ENCODE assay signal across 10 cellular contexts in genomic region chr1:205375816-205376545, GRCh38. TPM values are rescaled to one million over a fixed set of nuclear protein-coding genes. Genes with fewer than 3 reads are reported as not detected.
A peak's percentile ranks its signal among the peaks of the same experiment; 100 is the strongest.
DNase-seq lines count a peak whose midpoint lies in the region; ATAC-seq and TF ChIP-seq lines count a peak whose summit lies in the region.
"Had no signal": no experiment of that assay in that cellular context is flagged by ENCODE, and none has a peak within 500 bp of the region (broad histone marks: within the 10 kb centered on the region; RNA-seq: fewer than 3 reads in every experiment).

No MANE protein-coding gene starts in this region.

- peaks cover 43% of the 10 kb centered on the region for H3K4me1 Mint-ChIP-seq in GM23338

- H3K9me3 ChIP-seq in neuronal stem cell (replicated peaks in 1 of 2; ENCODE audit: control insufficient read depth in 2 of 2, insufficient read depth in 1 of 2, low read depth in 1 of 2, low read length in 2 of 2) (no peaks in the 10 kb centered on the region), ascending aorta (no peaks in the 10 kb centered on the region)
- H3K9me3 ChIP-seq: psoas muscle had no signal

- H3F3A ChIP-seq in GM23338 (replicated peaks; ENCODE audit: low read depth): no peaks in the 10 kb centered on the region; the same call in 1 of the 2 replicates

- peak overlapping the region; percentile 38; the same call in 1 of the 2 replicates for H3K27ac Mint-ChIP-seq in GM23338
- H3K27ac Mint-ChIP-seq: activated naive CD4-positive, alpha-beta T cell treated with anti-CD3 and anti-CD28 coated beads, Interleukin-2, amount 50 U/mL, for 24 hours had no signal

- H4K8ac ChIP-seq in neuronal stem cell (ENCODE audit: low read depth, low read length): no peak overlapping the region

- H3K27me3 ChIP-seq in GM23338 (ENCODE audit: insufficient read depth) (no peaks in the 10 kb centered on the region), neuronal stem cell (ENCODE audit: control insufficient read depth in 3 of 3, insufficient read depth in 3 of 3, low read depth in 1 of 3, low read length in 3 of 3) (peaks cover 0 to 39% (median 0%) of the 10 kb centered on the region in 3 experiments), ascending aorta (no peaks in the 10 kb centered on the region)

- in situ Hi-C loops in GM13977 (cut with MboI; ENCODE audit: low pct_unique_long_range_greater_than_20kb, low sequenced_read_pairs, unreplicated experiment): no loop called here

- H2BK12ac ChIP-seq in neuronal stem cell (ENCODE audit: low read length): peak overlapping the region; percentile 95

- peak overlapping the region; percentile 91 for H3K18ac ChIP-seq in neuronal stem cell (ENCODE audit: low read length)

- peak overlapping the region; percentile 66 for H2AFZ ChIP-seq in GM23338
- H2AFZ ChIP-seq in neuronal stem cell (ENCODE audit: low read length): peak overlapping the region; percentile 79

- peak overlapping the region; percentile 63 for H3K4me3 Mint-ChIP-seq in GM23338
- H3K4me3 Mint-ChIP-seq: activated naive CD4-positive, alpha-beta T cell treated with anti-CD3 and anti-CD28 coated beads, Interleukin-2, amount 50 U/mL, for 24 hours had no signal

- H3K36me3 ChIP-seq in GM23338 (ENCODE audit: insufficient read depth) (no peaks in the 10 kb centered on the region), neuronal stem cell (replicated peaks in 1 of 2; ENCODE audit: control insufficient read depth in 2 of 2, insufficient read depth in 2 of 2, low read length in 2 of 2) (no peaks in the 10 kb centered on the region), ascending aorta (no peaks in the 10 kb centered on the region)

- H3K27me3 Mint-ChIP-seq in GM23338 (ENCODE audit: insufficient read depth, low read depth, poor library complexity): peaks cover 9% of the 10 kb centered on the region

- no CpG with 5 or more reads among the region's 6 CpGs for WGBS in neuronal stem cell (ENCODE audit: extremely low coverage in 2 of 2, insufficient read length in 2 of 2, insufficient replicate concordance in 1 of 2), 2 donors

- H3K14ac ChIP-seq in neuronal stem cell (ENCODE audit: low read length): no peak overlapping the region

- H4K20me1 ChIP-seq in GM23338 (replicated peaks; ENCODE audit: insufficient read depth): no peaks in the 10 kb centered on the region

- no peak overlapping the region for H2BK120ac ChIP-seq in neuronal stem cell (ENCODE audit: low read depth, low read length)

- no peaks in the 10 kb centered on the region for H3K36me3 Mint-ChIP-seq in GM23338 (ENCODE audit: low read depth)
- H3K36me3 Mint-ChIP-seq: activated naive CD4-positive, alpha-beta T cell treated with anti-CD3 and anti-CD28 coated beads, Interleukin-2, amount 50 U/mL, for 24 hours had no signal

- no peak overlapping the region for H2AK5ac ChIP-seq in neuronal stem cell (ENCODE audit: low read depth, low read length)

- no peak overlapping the region for H4K91ac ChIP-seq in neuronal stem cell (ENCODE audit: low read depth, low read length, poor library complexity)

- no peak overlapping the region for H3K4ac ChIP-seq in neuronal stem cell (ENCODE audit: low read length)

- H3K79me1 ChIP-seq in neuronal stem cell (ENCODE audit: low read depth, low read length): no peaks in the 10 kb centered on the region

- no peak overlapping the region for H3K9ac ChIP-seq in neuronal stem cell (ENCODE audit: low read depth, low read length, poor library complexity)

- H3K9me3 Mint-ChIP-seq in GM23338: no peaks in the 10 kb centered on the region
- H3K9me3 Mint-ChIP-seq: activated naive CD4-positive, alpha-beta T cell treated with anti-CD3 and anti-CD28 coated beads, Interleukin-2, amount 50 U/mL, for 24 hours had no signal

- DNase-seq in GM23338 (ENCODE audit: low spot score) (peak; percentile 87), NCI-H460 (ENCODE audit: extremely low read depth, low read depth) (peak; percentile 42), dermis blood vessel endothelial cell (peak; percentile 13), neuronal stem cell (ENCODE audit: low spot score) (peak; percentile 49), ascending aorta (ENCODE audit: low spot score in 2 of 2) (no peak), GM19240 (ENCODE audit: insufficient read length, low spot score) (no peak), sciatic nerve (ENCODE audit: low spot score) (no peak), GM13977 (ENCODE audit: low spot score) (no peak)
- DNase-seq: psoas muscle had no signal

- intact Hi-C loops in ascending aorta (cut with DNase I) (no loop called here), sciatic nerve (cut with DNase I) (no loop called here)

- H3K4me1 ChIP-seq in GM23338 (ENCODE audit: insufficient read depth) (peaks cover 51% of the 10 kb centered on the region), neuronal stem cell (ENCODE audit: control insufficient read depth in 2 of 2, insufficient read depth in 1 of 2, low read depth in 1 of 2, low read length in 2 of 2) (peaks cover 8 to 27% of the 10 kb centered on the region in 2 donors), ascending aorta (peaks cover 7 to 30% of the 10 kb centered on the region in 2 donors)
- H3K4me1 ChIP-seq: psoas muscle had no signal

- no peak overlapping the region for H2BK5ac ChIP-seq in neuronal stem cell (ENCODE audit: low read length)

- no peaks in the 10 kb centered on the region for H3K79me2 ChIP-seq in GM23338 (replicated peaks; ENCODE audit: insufficient read depth)

- peak overlapping the region; percentile 65 for H3K4me2 ChIP-seq in GM23338
- H3K4me2 ChIP-seq in neuronal stem cell (ENCODE audit: insufficient read depth, low read length, poor library complexity, severe bottlenecking): peak overlapping the region; percentile 30

- ATAC-seq in GM23338: peak; percentile 93
- no peak for ATAC-seq in sciatic nerve

- H3K4me3 ChIP-seq in GM23338 (peak overlapping the region; percentile 27; the same call in 1 of the 2 replicates), neuronal stem cell (ENCODE audit: low read length in 2 of 2) (no peak overlapping the region), ascending aorta (no peak overlapping the region)
- H3K4me3 ChIP-seq: psoas muscle had no signal

- H2BK15ac ChIP-seq in neuronal stem cell (ENCODE audit: low read length): no peak overlapping the region

- H3K9me2 ChIP-seq in GM23338 (ENCODE audit: insufficient read depth): no peaks in the 10 kb centered on the region

- TF ChIP-seq CTCF in GM23338 (conservative IDR thresholded peaks at IDR 0.05; ENCODE audit: low read depth in 2 of 2) (no peak; a peak in 1 of 4 replicates), ascending aorta (IDR thresholded peaks at IDR 0.05) (no peak), GM13977 (IDR thresholded peaks at IDR 0.05; ENCODE audit: extremely low read depth, insufficient read depth, missing control alignments) (no peak)

- H3K27ac ChIP-seq in GM23338 (ENCODE audit: low read depth) (0 out of 2 replicates have a peak overlapping the region, but pooled peaks have one; percentile 18), neuronal stem cell (replicated peaks; ENCODE audit: low read length) (peak overlapping the region; percentile 58), ascending aorta (no peak overlapping the region)
- H3K27ac ChIP-seq: psoas muscle had no signal

- no peak overlapping the region for H3K23ac ChIP-seq in neuronal stem cell (ENCODE audit: low read depth, low read length, poor library complexity)

TF ChIP-seq in GM23338, 12 proteins besides CTCF, POLR2A, EP300 and RAD21:
- TF ChIP-seq NANOG (IDR thresholded peaks at IDR 0.05; ENCODE audit: borderline replicate concordance) (no peak), ZNF114 (CRISPR knock-in tag; IDR thresholded peaks at IDR 0.05) (no peak), POLR2AphosphoS5 (IDR thresholded peaks at IDR 0.05; ENCODE audit: low read depth) (peak; percentile 24; the same call in 1 of the 2 replicates)

RNA-seq across cellular contexts. Expression of gene KLHDC8A, which starts 19.3 kb away (rescaled TPM):
- 2.4 and 2.8 TPM in 2 replicates for total RNA-seq in GM23338 (2014; rRNA removed; shearing (Covaris generic))
- polyA plus RNA-seq in GM23338 (2016; fragmentation: Nextera tagmentation; extraction: Ambion mirVana): 1.3 and 1.7 TPM in 2 replicates
- total RNA-seq in NCI-H460 (2014; rRNA removed; shearing (Covaris generic)): not detected in 2 replicates
- polyA plus RNA-seq in NCI-H460 (2014; cell fraction: nucleus; rRNA removed): not detected in 2 replicates
- not detected in 2 replicates for total RNA-seq in dermis blood vessel endothelial cell
- polyA plus RNA-seq in neuronal stem cell (2013, experiment 1 of 2): 87.2 TPM
- polyA plus RNA-seq in neuronal stem cell (2013, experiment 2 of 2): 86.1 TPM
- total RNA-seq in ascending aorta: not detected
- total RNA-seq in sciatic nerve: 17.4 TPM
- total RNA-seq: psoas muscle had no signal

RNA-seq across cellular contexts. Expression of gene LEMD1, which starts 45.9 kb away (rescaled TPM):
- total RNA-seq in GM23338 (2014; rRNA removed; shearing (Covaris generic)): 10.7 and 14.7 TPM in 2 replicates
- 3.7 and 4.7 TPM in 2 replicates for polyA plus RNA-seq in GM23338 (2016; fragmentation: Nextera tagmentation; extraction: Ambion mirVana)
- not detected in 2 replicates for total RNA-seq in NCI-H460 (2014; rRNA removed; shearing (Covaris generic))
- not detected in 2 replicates for polyA plus RNA-seq in NCI-H460 (2014; cell fraction: nucleus; rRNA removed)
- total RNA-seq in dermis blood vessel endothelial cell (not detected in 2 replicates), ascending aorta (not detected), sciatic nerve (not detected)
- polyA plus RNA-seq in neuronal stem cell (2013, experiment 1 of 2): 108 TPM
- polyA plus RNA-seq in neuronal stem cell (2013, experiment 2 of 2): 112 TPM
- total RNA-seq: psoas muscle had no signal
- polyA plus RNA-seq: psoas muscle had no signal

RNA-seq across cellular contexts. Expression of gene NUAK2, which starts 54.4 kb away (rescaled TPM):
- total RNA-seq in GM23338 (2014; rRNA removed; shearing (Covaris generic)): 10.4 and 15.3 TPM in 2 replicates
- 7.7 and 7.8 TPM in 2 replicates for polyA plus RNA-seq in GM23338 (2016; fragmentation: Nextera tagmentation; extraction: Ambion mirVana)
- 5.4 and 6.7 TPM in 2 replicates for total RNA-seq in NCI-H460 (2014; rRNA removed; shearing (Covaris generic))
- polyA plus RNA-seq in NCI-H460 (2014; cell fraction: nucleus; rRNA removed): 9.2 and 13.8 TPM in 2 replicates
- 4.6 and 5.0 TPM in 2 replicates for total RNA-seq in dermis blood vessel endothelial cell
- polyA plus RNA-seq in neuronal stem cell (2013, experiment 1 of 2): 55.9 TPM
- polyA plus RNA-seq in neuronal stem cell (2013, experiment 2 of 2): 57.2 TPM
- total RNA-seq in ascending aorta: 0.85 TPM
- total RNA-seq in sciatic nerve: 4.7 TPM

Comparison
In these comparisons a context has a peak if more than half of its experiments do, and no peak if none do; other contexts are left out.
1. DNase-seq: peak in GM23338 (single experiment), NCI-H460 (single experiment), dermis blood vessel endothelial cell (single experiment) and neuronal stem cell (single experiment); none in ascending aorta (0 of 2), GM19240 (single experiment), sciatic nerve (single experiment) and GM13977 (single experiment).
2. H3K27ac ChIP-seq: peak in GM23338 (single experiment) and neuronal stem cell (single experiment); none in ascending aorta (0 of 2).